Comparison of ENCODE assay signal across 1 cellular context in genomic region chr9:16367605-16368424, GRCh38.
A peak's percentile ranks its signal among the peaks of the same experiment; 100 is the strongest.
TF ChIP-seq lines count a peak whose summit lies in the region.

No MANE protein-coding gene starts in this region.

TF ChIP-seq in SK-N-SH, 30 proteins besides CTCF, POLR2A, EP300 and RAD21 (continued from another document):
- TF ChIP-seq USF2 (IDR thresholded peaks at IDR 0.05; ENCODE audit: borderline replicate concordance, low read depth, low read length) (no peak), RXRA (IDR thresholded peaks at IDR 0.05; ENCODE audit: borderline replicate concordance, low read depth) (peak; percentile 67; the same call in 1 of the 2 replicates), TCF12 (IDR thresholded peaks at IDR 0.05) (peak; percentile 80), NFIC (IDR thresholded peaks at IDR 0.05; ENCODE audit: borderline replicate concordance) (no peak), GATA2 (CRISPR knock-in tag; IDR thresholded peaks at IDR 0.05) (no peak), MAX (IDR thresholded peaks at IDR 0.05; ENCODE audit: low read depth) (no peak), FOSL2 (IDR thresholded peaks at IDR 0.05; ENCODE audit: borderline replicate concordance, low read depth) (peak; percentile 78), POLR2AphosphoS5 (IDR thresholded peaks at IDR 0.05; ENCODE audit: low read depth, low read length) (no peak; the same call in 1 of the 2 replicates), FOXJ3 (CRISPR knock-in tag; IDR thresholded peaks at IDR 0.05) (no peak), NRF1 (IDR thresholded peaks at IDR 0.05; ENCODE audit: low read depth, low read length) (no peak), IRF3 (IDR thresholded peaks at IDR 0.05; ENCODE audit: low read depth, low read length) (no peak), EZH2phosphoT487 (IDR thresholded peaks at IDR 0.05; ENCODE audit: borderline replicate concordance, low read depth) (no peak), SMC3 (IDR thresholded peaks at IDR 0.05; ENCODE audit: low read depth, low read length) (no peak), JUND (IDR thresholded peaks at IDR 0.05) (peak; percentile 65; the same call in 1 of the 2 replicates), USF1 (IDR thresholded peaks at IDR 0.05; ENCODE audit: borderline replicate concordance, low read depth) (no peak), TEAD4 (IDR thresholded peaks at IDR 0.05; ENCODE audit: borderline replicate concordance, insufficient read depth) (no peak), RFX5 (IDR thresholded peaks at IDR 0.05; ENCODE audit: low read length) (no peak), TAF1 (IDR thresholded peaks at IDR 0.05; ENCODE audit: borderline replicate concordance, low read depth, low read length) (no peak), MXI1 (IDR thresholded peaks at IDR 0.05; ENCODE audit: low read depth, low read length) (no peak), GABPA (IDR thresholded peaks at IDR 0.05; ENCODE audit: low read depth) (no peak), MEF2A (IDR thresholded peaks at IDR 0.05; ENCODE audit: borderline replicate concordance, low read depth) (peak; percentile 63; the same call in 1 of the 2 replicates)
